31 cellular contexts compared by ENCODE assay signal in the genomic region with DNA sequence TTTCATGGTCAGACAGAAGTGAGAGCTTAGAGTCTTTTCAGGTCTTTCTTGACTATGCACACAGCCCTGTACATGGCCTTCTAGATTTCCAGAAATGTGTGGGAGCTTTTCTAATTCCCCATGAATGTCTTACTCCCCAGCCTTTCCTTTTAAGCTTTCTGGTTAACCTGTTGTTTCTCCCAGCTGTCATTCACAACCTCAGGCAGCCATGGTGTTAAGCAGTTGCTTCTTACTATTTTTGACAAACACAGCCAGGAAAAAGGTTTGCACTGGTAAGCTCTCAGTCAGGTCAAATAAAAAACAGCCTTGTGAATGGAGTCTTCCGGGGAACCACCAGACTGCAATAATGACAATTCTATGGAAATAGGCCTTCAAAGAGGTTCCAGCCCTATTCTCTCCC.
"Had no signal": no experiment of that assay in that cellular context is flagged by ENCODE, and none has a peak within 500 bp of the region (broad histone marks: within the 10 kb centered on the region; RNA-seq: fewer than 3 reads in every experiment).

No MANE protein-coding gene starts in this region.

- DNase-seq: activated CD4-positive, alpha-beta memory T cell treated with anti-CD3 and anti-CD28 coated beads, Interleukin-2, amount 10 ng/mL, durations not matched to agents 7 days and 5 days; activated CD4-positive, alpha-beta T cell treated with anti-CD3 and anti-CD28 coated beads for 4 hours; activated CD4-positive, alpha-beta T cell treated with anti-CD3 and anti-CD28 coated beads, Interleukin-2, amount 10 ng/mL, durations not matched to agents 7 days and 5 days; activated CD4-positive, alpha-beta T cell treated with anti-CD3 and anti-CD28 coated beads, Interleukin-2, amount 50 U/mL, for 48 hours; activated CD4-positive, CD25-positive, alpha-beta regulatory T cell; activated CD4-positive, CD25-positive, alpha-beta regulatory T cell treated with anti-CD3 and anti-CD28 coated beads, Interleukin-2, amount 50 U/mL, for 72 hours; activated CD8-positive, alpha-beta memory T cell treated with anti-CD3 and anti-CD28 coated beads for 24 hours; activated CD8-positive, alpha-beta memory T cell treated with anti-CD3 and anti-CD28 coated beads, Interleukin-2, amount 10 ng/mL, durations not matched to agents 7 days and 5 days; activated CD8-positive, alpha-beta memory T cell treated with anti-CD3 and anti-CD28 coated beads, Interleukin-2, amount 50 U/mL, for 48 hours; activated CD8-positive, alpha-beta T cell treated with anti-CD3 and anti-CD28 coated beads, Interleukin-2, amount 10 ng/mL, durations not matched to agents 7 days and 5 days; activated effector memory CD4-positive, alpha-beta T cell treated with Interleukin-2 at 50 U/mL for 16 hours; activated gamma-delta T cell; activated naive CD4-positive, alpha-beta T cell treated with anti-CD3 and anti-CD28 coated beads, Interleukin-2, amount 10 ng/mL, durations not matched to agents 7 days and 5 days; activated naive CD4-positive, alpha-beta T cell treated with Interleukin-2 at 50 U/mL for 16 hours; activated naive CD8-positive, alpha-beta T cell treated with anti-CD3 and anti-CD28 coated beads, Interleukin-2, amount 10 ng/mL, durations not matched to agents 7 days and 5 days; activated naive CD8-positive, alpha-beta T cell treated with anti-CD3 and anti-CD28 coated beads, Interleukin-2, amount 50 U/mL, for 24 hours; activated T-cell treated with anti-CD3 and anti-CD28 coated beads, Interleukin-2, amount 50 U/mL, for 24 hours; activated T-cell treated with anti-CD3 and anti-CD28 coated beads, Interleukin-2, amount 50 U/mL, for 48 hours; amygdala; anterior cingulate cortex; caudate nucleus; cerebellar nuclear complex; T-helper 1 cell; T-helper 2 cell; T-helper 9 cell; WERI-Rb-1 had no signal

- ATAC-seq: activated CD8-positive, alpha-beta memory T cell treated with anti-CD3 and anti-CD28 coated beads, Interleukin-2, amount 10 ng/mL, durations not matched to agents 7 days and 5 days; activated CD8-positive, alpha-beta T cell treated with anti-CD3 and anti-CD28 coated beads, Interleukin-2, amount 10 ng/mL, durations not matched to agents 7 days and 5 days; activated naive CD8-positive, alpha-beta T cell treated with anti-CD3 and anti-CD28 coated beads, Interleukin-2, amount 50 U/mL, for 24 hours; WTC11 had no signal

- H3K27me3 ChIP-seq: ascending aorta, cardiac muscle cell had no signal

- H3K27ac ChIP-seq: ascending aorta, cardiac muscle cell, WERI-Rb-1 had no signal

- FAIRE-seq: bronchial epithelial cell, TTC549 had no signal

- H3K4me3 ChIP-seq: ascending aorta, cardiac muscle cell had no signal

- H3K4me1 ChIP-seq: ascending aorta had no signal
